In the genomic region with DNA sequence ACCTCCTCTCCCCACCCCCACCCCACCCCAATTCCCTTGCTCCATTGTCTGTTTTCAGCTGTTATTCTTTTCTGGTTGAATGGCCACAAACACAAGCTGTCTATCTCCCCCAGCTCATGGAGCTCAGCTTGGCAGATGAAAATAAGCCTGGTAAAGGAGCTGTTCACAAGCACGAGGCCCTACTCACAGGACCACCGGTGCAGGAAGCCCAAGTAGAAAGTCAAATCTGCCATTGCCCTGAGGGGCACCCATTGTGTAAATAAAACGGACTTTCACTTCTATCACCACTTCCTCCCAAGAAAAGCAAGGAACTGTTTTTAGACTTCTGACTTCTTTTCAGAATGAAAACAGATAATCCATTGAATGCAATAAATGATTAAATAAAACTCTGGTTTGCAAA, we compare ENCODE assay signal across 12 cellular contexts. TPM values are rescaled to one million over a fixed set of nuclear protein-coding genes. Genes with fewer than 3 reads are reported as not detected.
A peak's percentile ranks its signal among the peaks of the same experiment; 100 is the strongest.
DNase-seq lines count a peak whose midpoint lies in the region; ATAC-seq and TF ChIP-seq lines count a peak whose summit lies in the region.
"Had no signal": no experiment of that assay in that cellular context is flagged by ENCODE, and none has a peak within 500 bp of the region (broad histone marks: within the 10 kb centered on the region; RNA-seq: fewer than 3 reads in every experiment).

No MANE protein-coding gene starts in this region.

- 35 to 47% (median 39%) methylated on average over 3 of the region's 3 CpGs for WGBS in adrenal gland, 4 donors

- H3K27me3 Mint-ChIP-seq in CD8-positive, alpha-beta memory T cell = no peaks in the 10 kb centered on the region
- peaks cover 43% of the 10 kb centered on the region for H3K27me3 Mint-ChIP-seq in neural crest cell (ENCODE audit: low read depth)

- H3K9me3 ChIP-seq in CD8-positive, alpha-beta memory T cell (ENCODE audit: low read length) = no peaks in the 10 kb centered on the region
- no peaks in the 10 kb centered on the region for H3K9me3 ChIP-seq in adrenal gland (replicated peaks in 1 of 3)
- H3K9me3 ChIP-seq: left lung had no signal

- H3K27ac ChIP-seq in CD8-positive, alpha-beta memory T cell (ENCODE audit: low read depth, low read length) = no peak overlapping the region
- peak overlapping the region in 2 of 5 donors; percentile 13 to 42 for H3K27ac ChIP-seq in adrenal gland

- no peak for TF ChIP-seq POLR2A in adrenal gland (IDR thresholded peaks at IDR 0.05)

- peak overlapping the region; percentile 86 to 99 (median 98) for H3K27ac Mint-ChIP-seq in CD8-positive, alpha-beta memory T cell
- peak overlapping the region; percentile 60 to 93 for H3K27ac Mint-ChIP-seq in activated naive CD4-positive, alpha-beta T cell treated with anti-CD3 and anti-CD28 coated beads, Interleukin-2, amount 50 U/mL, for 72 hours
- H3K27ac Mint-ChIP-seq in neural crest cell (ENCODE audit: unreplicated experiment) = no peak overlapping the region

- POLR2A ChIA-PET in CD8-positive, alpha-beta memory T cell (lab: Charles Lee) = interaction anchor here (1.0 to 1.5 kb wide), 4 partner anchors 13 to 117 kb away, joined by 3 read pairs; no protein-coding TSS in a partner anchor

- H3K36me3 Mint-ChIP-seq in CD8-positive, alpha-beta memory T cell = peaks cover 8 to 90% (median 40%) of the 10 kb centered on the region in 3 donors
- H3K36me3 Mint-ChIP-seq in activated naive CD4-positive, alpha-beta T cell treated with anti-CD3 and anti-CD28 coated beads, Interleukin-2, amount 50 U/mL, for 72 hours = peaks cover 12 to 53% of the 10 kb centered on the region in 2 donors
- H3K36me3 Mint-ChIP-seq in neural crest cell (ENCODE audit: low read depth) = peaks cover 2% of the 10 kb centered on the region

- peaks cover 92% of the 10 kb centered on the region for H3K4me1 ChIP-seq in CD8-positive, alpha-beta memory T cell (ENCODE audit: insufficient read depth, low read length)
- peaks cover 4 to 8% of the 10 kb centered on the region in 2 donors for H3K4me1 ChIP-seq in adrenal gland (replicated peaks in 1 of 2)

- no peak for ATAC-seq in activated naive CD4-positive, alpha-beta T cell treated with anti-CD3 and anti-CD28 coated beads, Interleukin-2, amount 50 U/mL, for 72 hours
- ATAC-seq in left lobe of liver (no peak), HG02870 (IDR thresholded peaks at IDR 0.05; ENCODE audit: unreplicated experiment) (no peak)
- ATAC-seq: left lung had no signal

- no peak overlapping the region for H3K4me3 ChIP-seq in CD8-positive, alpha-beta memory T cell (ENCODE audit: low read length)
- no peak overlapping the region for H3K4me3 ChIP-seq in adrenal gland
- H3K4me3 ChIP-seq: left lung, skin epidermis had no signal

- H3K36me3 ChIP-seq in CD8-positive, alpha-beta memory T cell (ENCODE audit: insufficient read depth, low read length) = peaks cover 24% of the 10 kb centered on the region
- no peaks in the 10 kb centered on the region for H3K36me3 ChIP-seq in adrenal gland (replicated peaks in 1 of 2)

- H3K4me1 Mint-ChIP-seq in CD8-positive, alpha-beta memory T cell = peaks cover 94 to 97% (median 96%) of the 10 kb centered on the region in 3 donors
- H3K4me1 Mint-ChIP-seq in neural crest cell = peaks cover 48% of the 10 kb centered on the region

- no peak for DNase-seq in CD8-positive, alpha-beta memory T cell
- DNase-seq in M059J (ENCODE audit: low read depth) (peak; percentile 52), neural crest cell (ENCODE audit: low read depth, low spot score) (no peak), adrenal gland (no peak), left lobe of liver (ENCODE audit: low spot score) (no peak)
- DNase-seq in activated naive CD4-positive, alpha-beta T cell treated with anti-CD3 and anti-CD28 coated beads, Interleukin-2, amount 50 U/mL, for 72 hours (ENCODE audit: low spot score in 2 of 2) = no peak
- DNase-seq in NK-92 treated with Interleukin-12 subunit alpha and Interleukin-12 subunit beta, amount 100 ng/mL, for 24 hours (lab: John Stamatoyannopoulos, UW) = no peak
- DNase-seq: amniotic stem cell, DMS53, left lung had no signal

- no peaks in the 10 kb centered on the region for H3K27me3 ChIP-seq in CD8-positive, alpha-beta memory T cell (ENCODE audit: insufficient read depth, low read length, poor library complexity, severe bottlenecking)
- no peaks in the 10 kb centered on the region for H3K27me3 ChIP-seq in adrenal gland
- H3K27me3 ChIP-seq: left lung had no signal

- no peaks in the 10 kb centered on the region for H3K9me3 Mint-ChIP-seq in CD8-positive, alpha-beta memory T cell
- H3K9me3 Mint-ChIP-seq in activated naive CD4-positive, alpha-beta T cell treated with anti-CD3 and anti-CD28 coated beads, Interleukin-2, amount 50 U/mL, for 72 hours = no peaks in the 10 kb centered on the region
- no peaks in the 10 kb centered on the region for H3K9me3 Mint-ChIP-seq in neural crest cell

- CTCF ChIA-PET in CD8-positive, alpha-beta memory T cell (lab: Charles Lee) = interaction anchor here (3.2 to 7.3 kb wide), 3 partner anchors 12 to 110 kb away, joined by 8 to 87 read pairs (median 49); no protein-coding TSS in a partner anchor

- intact Hi-C loops in adrenal gland (cut with DNase I) = no loop called here

- peak overlapping the region; percentile 89 to 98 (median 94) for H3K4me3 Mint-ChIP-seq in CD8-positive, alpha-beta memory T cell
- peak overlapping the region; percentile 35 for H3K4me3 Mint-ChIP-seq in neural crest cell

- TF ChIP-seq CTCF in neural crest cell (conservative IDR thresholded peaks at IDR 0.05) (no peak), adrenal gland (IDR thresholded peaks at IDR 0.05) (no peak)

RNA-seq across cellular contexts. Expression of gene RIPOR2, which starts 27.8 kb away (rescaled TPM):
- total RNA-seq in CD8-positive, alpha-beta memory T cell = 10 to 100 TPM; 54.4 to 58.2 TPM
- polyA plus RNA-seq in CD8-positive, alpha-beta memory T cell = 427 TPM
- total RNA-seq in M059J (2014; rRNA removed; shearing (Covaris generic)) = 18.6 and 22.9 TPM in 2 replicates
- total RNA-seq in activated naive CD4-positive, alpha-beta T cell treated with anti-CD3 and anti-CD28 coated beads, Interleukin-2, amount 50 U/mL, for 72 hours = 100 to 1,000 TPM in 1 of 2 donors, 10 to 100 TPM in 1; 63.9 to 126 TPM
- total RNA-seq in neural crest cell = 2.9 and 3.5 TPM in 2 replicates
- 10 to 100 TPM in 1 of 8 donors, 1 to 10 TPM in 7; 2.6 to 16.2 (median 4.3) TPM for total RNA-seq in adrenal gland
- 1 to 10 TPM; 1.7 to 4.3 (median 2.3) TPM for polyA plus RNA-seq in adrenal gland
- 3.0 TPM for total RNA-seq in left lobe of liver
